Comparison of ENCODE assay signal across 16 cellular contexts in genomic region chr12:123098780-123099179, GRCh38. TPM values are rescaled to one million over a fixed set of nuclear protein-coding genes. Genes with fewer than 3 reads are reported as not detected.
DNase-seq lines count a peak whose midpoint lies in the region; ATAC-seq, FAIRE-seq and TF ChIP-seq lines count a peak whose summit lies in the region.
"Had no signal": no experiment of that assay in that cellular context is flagged by ENCODE, and none has a peak within 500 bp of the region (broad histone marks: within the 10 kb centered on the region; RNA-seq: fewer than 3 reads in every experiment).

No MANE protein-coding gene starts in this region.

- no peak overlapping the region for H3K4me3 Mint-ChIP-seq in CD4-positive, CD25-positive, alpha-beta regulatory T cell
- no peak overlapping the region for H3K4me3 Mint-ChIP-seq in activated CD8-positive, alpha-beta memory T cell treated with anti-CD3 and anti-CD28 coated beads, Interleukin-2, amount 10 ng/mL, durations not matched to agents 7 days and 5 days
- H3K4me3 Mint-ChIP-seq: H9 had no signal

- H3K4me1 Mint-ChIP-seq in CD4-positive, CD25-positive, alpha-beta regulatory T cell: peaks cover 0 to 64% (median 24%) of the 10 kb centered on the region in 4 donors
- H3K4me1 Mint-ChIP-seq in activated CD8-positive, alpha-beta memory T cell treated with anti-CD3 and anti-CD28 coated beads, Interleukin-2, amount 10 ng/mL, durations not matched to agents 7 days and 5 days: peaks cover 5% of the 10 kb centered on the region

- no peak overlapping the region for H2AK5ac ChIP-seq in H1 (ENCODE audit: low read depth, low read length)

- H3K56ac ChIP-seq in H1 (replicated peaks; ENCODE audit: insufficient read length, low read depth, low read length): no peak overlapping the region

- H3K4ac ChIP-seq in H1 (replicated peaks; ENCODE audit: insufficient read length, low read depth, low read length): no peak overlapping the region

- no peak overlapping the region for H3K4me2 ChIP-seq in H1 (ENCODE audit: insufficient read depth in 1 of 2, low read depth in 2 of 2, low read length in 2 of 2)

- H3K4me1 ChIP-seq in cardiac muscle cell (ENCODE audit: low read depth) (peaks cover 72% of the 10 kb centered on the region), H1 (replicated peaks in 1 of 4; ENCODE audit: control insufficient read depth in 3 of 4, insufficient read depth in 4 of 4, low read length in 3 of 4) (peaks cover 5 to 11% (median 7%) of the 10 kb centered on the region in 4 experiments), skeletal muscle tissue (ENCODE audit: control insufficient read depth in 3 of 3, insufficient read depth in 3 of 3, low read length in 3 of 3) (peaks cover 51 to 69% (median 64%) of the 10 kb centered on the region in 3 donors)
- H3K4me1 ChIP-seq in CD4-positive, CD25-positive, alpha-beta regulatory T cell (ENCODE audit: control insufficient read depth, insufficient read depth, low read length, poor library complexity, severe bottlenecking): peaks cover 17% of the 10 kb centered on the region

- no peak for FAIRE-seq in H1 (lab: Jason Lieb, UNC)
- FAIRE-seq: A204.1, D721Med, HTR-8/SVneo had no signal

- POLR2A ChIA-PET in H1 (lab: Charles Lee; ENCODE audit: partially characterized antibody): interaction anchor here (0.8 to 1.2 kb wide), 2 partner anchors 11 to 134 kb away, joined by 3 read pairs; partner anchors contain the start of genes MPHOSPH9 and MTRFR

- no peak overlapping the region for H2BK20ac ChIP-seq in H1 (ENCODE audit: low read length)

- TF ChIP-seq RAD21 in H1 (IDR thresholded peaks at IDR 0.05 in 1 of 2, conservative IDR thresholded peaks at IDR 0.05 in 1 of 2; ENCODE audit: low read depth in 2 of 2, low read length in 2 of 2): no peak

- H2AFZ ChIP-seq in H1 (ENCODE audit: low read length): no peak overlapping the region

- TF ChIP-seq CTCF in cardiac muscle cell (IDR thresholded peaks at IDR 0.05; ENCODE audit: low read depth, low read length) (no peak), H1 (IDR thresholded peaks at IDR 0.05; ENCODE audit: control extremely low read depth in 1 of 3, insufficient read depth in 1 of 3, low read depth in 1 of 3, low read length in 3 of 3) (no peak), GM20000 (IDR thresholded peaks at IDR 0.05; ENCODE audit: extremely low read depth, missing control alignments) (no peak)

- H3K9me3 ChIP-seq in cardiac muscle cell (ENCODE audit: low read depth): no peaks in the 10 kb centered on the region
- no peaks in the 10 kb centered on the region for H3K9me3 ChIP-seq in CD4-positive, CD25-positive, alpha-beta regulatory T cell (ENCODE audit: control insufficient read depth in 2 of 2, low read length in 2 of 2)
- no peaks in the 10 kb centered on the region for H3K9me3 ChIP-seq in H1 (ENCODE audit: insufficient read depth in 2 of 2, low read depth in 1 of 2, low read length in 1 of 2)
- H3K9me3 ChIP-seq in skeletal muscle tissue (ENCODE audit: control insufficient read depth in 3 of 3, low read length in 3 of 3): no peaks in the 10 kb centered on the region

- H3K36me3 Mint-ChIP-seq in CD4-positive, CD25-positive, alpha-beta regulatory T cell: peaks cover 18% of the 10 kb centered on the region
- no peaks in the 10 kb centered on the region for H3K36me3 Mint-ChIP-seq in activated CD8-positive, alpha-beta memory T cell treated with anti-CD3 and anti-CD28 coated beads, Interleukin-2, amount 10 ng/mL, durations not matched to agents 7 days and 5 days

- no peak overlapping the region for H4K5ac ChIP-seq in H1 (ENCODE audit: insufficient read length, low read depth, low read length)

- H3K9me3 Mint-ChIP-seq in CD4-positive, CD25-positive, alpha-beta regulatory T cell: no peaks in the 10 kb centered on the region
- no peaks in the 10 kb centered on the region for H3K9me3 Mint-ChIP-seq in activated CD8-positive, alpha-beta memory T cell treated with anti-CD3 and anti-CD28 coated beads, Interleukin-2, amount 10 ng/mL, durations not matched to agents 7 days and 5 days (ENCODE audit: low read depth)
- H3K9me3 Mint-ChIP-seq: H9 had no signal

- no peak overlapping the region for H3K9ac ChIP-seq in H1 (replicated peaks in 1 of 4; ENCODE audit: extremely low read depth in 1 of 4, low read depth in 3 of 4, low read length in 3 of 4)
- H3K9ac ChIP-seq in skeletal muscle tissue (ENCODE audit: low read depth in 1 of 3, low read length in 3 of 3): peak overlapping the region in 1 of 3 donors; percentile 70

- H3K27ac ChIP-seq in cardiac muscle cell: peak overlapping the region; percentile 86
- no peak overlapping the region for H3K27ac ChIP-seq in CD4-positive, CD25-positive, alpha-beta regulatory T cell (ENCODE audit: insufficient read depth, low read length, poor library complexity, severe bottlenecking)
- no peak overlapping the region for H3K27ac ChIP-seq in H1 (ENCODE audit: low read depth, low read length)
- H3K27ac ChIP-seq in skeletal muscle tissue (ENCODE audit: low read depth, low read length): peak overlapping the region; percentile 90

- intact Hi-C loops in Right ventricle myocardium superior (cut with DNase I): loop anchor here (5.0 kb wide), 1 partner anchor 36 kb away; no protein-coding TSS in a partner anchor

- no peak overlapping the region for H2BK120ac ChIP-seq in H1 (replicated peaks; ENCODE audit: low read depth, low read length)

- no peak overlapping the region for H3K18ac ChIP-seq in H1 (ENCODE audit: extremely low read depth, low read length)

- no peaks in the 10 kb centered on the region for H4K20me1 ChIP-seq in H1 (replicated peaks in 1 of 2; ENCODE audit: control insufficient read depth in 1 of 2, insufficient read depth in 2 of 2, low read length in 2 of 2)

- H2BK5ac ChIP-seq in H1 (ENCODE audit: low read depth, low read length): no peak overlapping the region

- no peaks in the 10 kb centered on the region for H3K79me1 ChIP-seq in H1 (ENCODE audit: low read depth, low read length)

- H3K27ac Mint-ChIP-seq in CD4-positive, CD25-positive, alpha-beta regulatory T cell: peak overlapping the region; percentile 5 to 68 (median 7)
- no peak overlapping the region for H3K27ac Mint-ChIP-seq in activated CD8-positive, alpha-beta memory T cell treated with anti-CD3 and anti-CD28 coated beads, Interleukin-2, amount 10 ng/mL, durations not matched to agents 7 days and 5 days
- H3K27ac Mint-ChIP-seq: H9 had no signal

- no peak for TF ChIP-seq POLR2A in H1 (IDR thresholded peaks at IDR 0.05; ENCODE audit: control extremely low read depth in 1 of 2, low read depth in 2 of 2, low read length in 2 of 2)

- no peak for ATAC-seq in Right ventricle myocardium superior (ENCODE audit: poor library complexity)
- ATAC-seq in CD4-positive, CD25-positive, alpha-beta regulatory T cell (ENCODE audit: low read depth in 2 of 2): no peak
- no peak for ATAC-seq in activated CD8-positive, alpha-beta memory T cell treated with anti-CD3 and anti-CD28 coated beads, Interleukin-2, amount 10 ng/mL, durations not matched to agents 7 days and 5 days
- ATAC-seq: Panc1 had no signal

- no peaks in the 10 kb centered on the region for H3K36me3 ChIP-seq in cardiac muscle cell
- peaks cover 2% of the 10 kb centered on the region for H3K36me3 ChIP-seq in CD4-positive, CD25-positive, alpha-beta regulatory T cell (ENCODE audit: control insufficient read depth, insufficient read depth, low read length)
- H3K36me3 ChIP-seq in H1 (ENCODE audit: control insufficient read depth in 2 of 4, insufficient read depth in 4 of 4, low read length in 3 of 4): no peaks in the 10 kb centered on the region
- no peaks in the 10 kb centered on the region for H3K36me3 ChIP-seq in skeletal muscle tissue (ENCODE audit: control insufficient read depth in 3 of 3, insufficient read depth in 3 of 3, low read length in 3 of 3)

- H3K79me2 ChIP-seq in H1 (ENCODE audit: control insufficient read depth in 1 of 2, insufficient read depth in 2 of 2, low read length in 2 of 2): no peaks in the 10 kb centered on the region; a peak in 1 of 4 replicates

- no peaks in the 10 kb centered on the region for H3K27me3 Mint-ChIP-seq in CD4-positive, CD25-positive, alpha-beta regulatory T cell
- no peaks in the 10 kb centered on the region for H3K27me3 Mint-ChIP-seq in activated CD8-positive, alpha-beta memory T cell treated with anti-CD3 and anti-CD28 coated beads, Interleukin-2, amount 10 ng/mL, durations not matched to agents 7 days and 5 days

- H2BK12ac ChIP-seq in H1 (ENCODE audit: low read depth, low read length): no peak overlapping the region

- CTCF ChIA-PET in H1 (lab: Charles Lee; ENCODE audit: partially characterized antibody): interaction anchor here (1.0 to 1.6 kb wide), 2 partner anchors 57 to 140 kb away, joined by 3 to 5 read pairs; no protein-coding TSS in a partner anchor
- CTCF ChIA-PET in activated CD8-positive, alpha-beta memory T cell treated with anti-CD3 and anti-CD28 coated beads, Interleukin-2, amount 10 ng/mL, durations not matched to agents 7 days and 5 days (lab: Charles Lee): interaction anchor here (1.4 kb wide), 1 partner anchor 14 kb away, joined by 4 read pairs; no protein-coding TSS in a partner anchor

- H3K23me2 ChIP-seq in H1 (ENCODE audit: low read depth, low read length): no peaks in the 10 kb centered on the region

- DNase-seq in cardiac muscle cell (ENCODE audit: low read depth in 1 of 2, low spot score in 1 of 2) (no peak), Right ventricle myocardium superior (no peak), H1 (ENCODE audit: low read depth in 1 of 2, low spot score in 2 of 2) (no peak), GM20000 (ENCODE audit: low spot score) (no peak), NCI-H69 (lab: John Stamatoyannopoulos, UW) (no peak)
- DNase-seq in CD4-positive, CD25-positive, alpha-beta regulatory T cell: no peak
- no peak for DNase-seq in activated CD8-positive, alpha-beta memory T cell treated with anti-CD3 and anti-CD28 coated beads, Interleukin-2, amount 10 ng/mL, durations not matched to agents 7 days and 5 days
- DNase-seq: H9, IMR-90, NCI-H187, NCI-H2107 had no signal

- no peak overlapping the region for H3K14ac ChIP-seq in H1 (ENCODE audit: insufficient read length)

- TF ChIP-seq EP300 in H1 (IDR thresholded peaks at IDR 0.05; ENCODE audit: borderline replicate concordance in 1 of 2, low read depth in 2 of 2, low read length in 2 of 2): no peak

- 59% methylated on average over 2 of the region's 2 CpGs; no CpG with 5 or more reads in 1 of the 2 experiments for WGBS in H1 (ENCODE audit: extremely low coverage in 1 of 2, insufficient coverage in 1 of 2, insufficient read length in 1 of 2, insufficient replicate concordance in 2 of 2, low coverage in 1 of 2, low lambda C conversion rate in 2 of 2, missing lambda C conversion rate in 1 of 2), 2 experiments

- H4K8ac ChIP-seq in H1 (ENCODE audit: extremely low read depth, insufficient read depth, low read length): no peak overlapping the region

- no peaks in the 10 kb centered on the region for H3K27me3 ChIP-seq in cardiac muscle cell
- no peaks in the 10 kb centered on the region for H3K27me3 ChIP-seq in CD4-positive, CD25-positive, alpha-beta regulatory T cell (ENCODE audit: control insufficient read depth, insufficient read depth, low read length)
- H3K27me3 ChIP-seq in H1 (replicated peaks in 1 of 4; ENCODE audit: control insufficient read depth in 3 of 4, extremely low read depth in 1 of 4, insufficient read depth in 3 of 4, low read length in 3 of 4): no peaks in the 10 kb centered on the region
- no peaks in the 10 kb centered on the region for H3K27me3 ChIP-seq in skeletal muscle tissue (ENCODE audit: control insufficient read depth in 3 of 3, insufficient read depth in 3 of 3, low read length in 3 of 3)

- 0 out of 2 replicates have a peak overlapping the region, but pooled peaks have one; percentile 40 for H2BK15ac ChIP-seq in H1 (ENCODE audit: low read length)

- H3K4me3 ChIP-seq in cardiac muscle cell (no peak overlapping the region), H1 (ENCODE audit: extremely low read depth in 1 of 4, insufficient read depth in 2 of 4, low read depth in 3 of 4, low read length in 4 of 4) (no peak overlapping the region), skeletal muscle tissue (ENCODE audit: low read length in 3 of 3) (no peak overlapping the region)
- no peak overlapping the region for H3K4me3 ChIP-seq in CD4-positive, CD25-positive, alpha-beta regulatory T cell (ENCODE audit: low read depth, low read length)

- H4K91ac ChIP-seq in H1 (replicated peaks; ENCODE audit: insufficient read length, low read length): no peak overlapping the region

- H3K23ac ChIP-seq in H1 (ENCODE audit: insufficient read length): no peak overlapping the region

RNA-seq across cellular contexts. Expression of gene PITPNM2, which starts 52.1 kb away (rescaled TPM):
- total RNA-seq in cardiac muscle cell (3.7 and 5.6 TPM in 2 replicates), Right ventricle myocardium superior (17.0 TPM), skeletal muscle tissue (3.1 TPM)
- polyA plus RNA-seq in cardiac muscle cell (2.9 and 4.8 TPM in 2 replicates), H1 (2011; rRNA removed) (0.59 and 0.97 TPM in 2 replicates)
- total RNA-seq in CD4-positive, CD25-positive, alpha-beta regulatory T cell: 57.2 TPM
- polyA plus RNA-seq in CD4-positive, CD25-positive, alpha-beta regulatory T cell: 1 to 10 TPM; 2.2 to 4.5 (median 3.9) TPM
- total RNA-seq in H1 (2021; fragmentation: NEBNext Ultra II Directional; extraction: Animal tissue kit (Norgen Biotek cat#: 25700)): 2.3 and 3.4 TPM in 2 replicates
- polyA plus RNA-seq in H1 (2011; cell fraction: cytosol; rRNA removed): 0.90 TPM
- polyA plus RNA-seq in H1 (2011; cell fraction: nucleus; rRNA removed): 3.2 TPM
- 1.2 to 1.9 TPM (median 1.6 TPM) in 4 replicates for polyA plus RNA-seq in H1 (2012, experiment 1 of 2)
- 0.87 TPM for polyA plus RNA-seq in H1 (2012, experiment 2 of 2)
- 1.4 TPM for polyA plus RNA-seq in H1 (2013, experiment 1 of 2)
- polyA plus RNA-seq in H1 (2013, experiment 2 of 2): 1.7 TPM
- 1.0 and 1.1 TPM in 2 replicates for polyA minus RNA-seq in H1 (2011; rRNA and poly(A)+ RNA removed)
- 2.3 TPM for polyA minus RNA-seq in H1 (2011; cell fraction: cytosol; rRNA and poly(A)+ RNA removed)
- polyA minus RNA-seq in H1 (2011; cell fraction: nucleus; rRNA and poly(A)+ RNA removed): 1.8 TPM
- total RNA-seq in activated CD8-positive, alpha-beta memory T cell treated with anti-CD3 and anti-CD28 coated beads, Interleukin-2, amount 10 ng/mL, durations not matched to agents 7 days and 5 days: 10 to 100 TPM in 1 of 2 experiments, 1 to 10 TPM in 1; 8.6 to 11.6 TPM

Comparison
In these comparisons a context has a peak if more than half of its experiments do, and no peak if none do; other contexts are left out.
1. H3K27ac ChIP-seq: peak in cardiac muscle cell (single experiment) and skeletal muscle tissue (single experiment); none in CD4-positive, CD25-positive, alpha-beta regulatory T cell (single experiment) and H1 (single experiment).